In genomic region chr2:172908275-172908674, GRCh38 we compare ENCODE assay signal across 24 cellular contexts.
DNase-seq lines count a peak whose midpoint lies in the region; ATAC-seq lines count a peak whose summit lies in the region.
"Had no signal": no experiment of that assay in that cellular context is flagged by ENCODE, and none has a peak within 500 bp of the region (broad histone marks: within the 10 kb centered on the region; RNA-seq: fewer than 3 reads in every experiment).

No MANE protein-coding gene starts in this region.

- H3K27ac Mint-ChIP-seq in activated naive CD8-positive, alpha-beta T cell treated with anti-CD3 and anti-CD28 coated beads, Interleukin-2, amount 50 U/mL, for 24 hours, result no peak overlapping the region
- H3K27ac Mint-ChIP-seq in activated naive CD8-positive, alpha-beta T cell treated with anti-CD3 and anti-CD28 coated beads for 36 hours, result no peak overlapping the region
- no peak overlapping the region for H3K27ac Mint-ChIP-seq in stimulated activated effector memory CD8-positive, alpha-beta T cell treated with anti-CD3 and anti-CD28 coated beads, Interleukin-12 subunit alpha, Interleukin-12 subunit beta, amount 100 ng/mL, for 72 hours

- no peak overlapping the region for H3K4me3 Mint-ChIP-seq in activated naive CD8-positive, alpha-beta T cell treated with anti-CD3 and anti-CD28 coated beads, Interleukin-2, amount 50 U/mL, for 24 hours
- no peak overlapping the region for H3K4me3 Mint-ChIP-seq in activated naive CD8-positive, alpha-beta T cell treated with anti-CD3 and anti-CD28 coated beads for 36 hours
- no peak overlapping the region for H3K4me3 Mint-ChIP-seq in stimulated activated effector memory CD8-positive, alpha-beta T cell treated with anti-CD3 and anti-CD28 coated beads, Interleukin-12 subunit alpha, Interleukin-12 subunit beta, amount 100 ng/mL, for 72 hours

- H3K4me1 Mint-ChIP-seq in activated naive CD8-positive, alpha-beta T cell treated with anti-CD3 and anti-CD28 coated beads, Interleukin-2, amount 50 U/mL, for 24 hours, result peaks cover 12% of the 10 kb centered on the region
- H3K4me1 Mint-ChIP-seq in activated naive CD8-positive, alpha-beta T cell treated with anti-CD3 and anti-CD28 coated beads for 36 hours, result peaks cover 8% of the 10 kb centered on the region
- H3K4me1 Mint-ChIP-seq in stimulated activated effector memory CD8-positive, alpha-beta T cell treated with anti-CD3 and anti-CD28 coated beads, Interleukin-12 subunit alpha, Interleukin-12 subunit beta, amount 100 ng/mL, for 72 hours, result no peaks in the 10 kb centered on the region

- no peaks in the 10 kb centered on the region for H3K9me3 Mint-ChIP-seq in activated naive CD8-positive, alpha-beta T cell treated with anti-CD3 and anti-CD28 coated beads, Interleukin-2, amount 50 U/mL, for 24 hours
- H3K9me3 Mint-ChIP-seq in activated naive CD8-positive, alpha-beta T cell treated with anti-CD3 and anti-CD28 coated beads for 36 hours, result no peaks in the 10 kb centered on the region
- H3K9me3 Mint-ChIP-seq in stimulated activated effector memory CD8-positive, alpha-beta T cell treated with anti-CD3 and anti-CD28 coated beads, Interleukin-12 subunit alpha, Interleukin-12 subunit beta, amount 100 ng/mL, for 72 hours, result no peaks in the 10 kb centered on the region

- H3K27me3 Mint-ChIP-seq in activated naive CD8-positive, alpha-beta T cell treated with anti-CD3 and anti-CD28 coated beads, Interleukin-2, amount 50 U/mL, for 24 hours, result no peaks in the 10 kb centered on the region
- H3K27me3 Mint-ChIP-seq in activated naive CD8-positive, alpha-beta T cell treated with anti-CD3 and anti-CD28 coated beads for 36 hours, result no peaks in the 10 kb centered on the region

- ATAC-seq in activated naive CD8-positive, alpha-beta T cell treated with anti-CD3 and anti-CD28 coated beads, Interleukin-2, amount 50 U/mL, for 24 hours, result peak; percentile 34
- ATAC-seq in GM19463 (IDR thresholded peaks at IDR 0.05; ENCODE audit: unreplicated experiment) (peak; percentile 36), HG03457 (IDR thresholded peaks at IDR 0.05; ENCODE audit: unreplicated experiment) (no peak), HG03159 (IDR thresholded peaks at IDR 0.05; ENCODE audit: unreplicated experiment) (no peak)
- peak; percentile 44 for ATAC-seq in stimulated activated effector memory CD8-positive, alpha-beta T cell treated with anti-CD3 and anti-CD28 coated beads, Interleukin-12 subunit alpha, Interleukin-12 subunit beta, amount 100 ng/mL, for 72 hours
- ATAC-seq: PC-3, Right ventricle myocardium inferior, SK-N-SH treated with all-trans-retinoic acid at 6 μM for 48 hours had no signal

- no peaks in the 10 kb centered on the region for H3K36me3 Mint-ChIP-seq in activated naive CD8-positive, alpha-beta T cell treated with anti-CD3 and anti-CD28 coated beads, Interleukin-2, amount 50 U/mL, for 24 hours (ENCODE audit: low read depth)
- H3K36me3 Mint-ChIP-seq in activated naive CD8-positive, alpha-beta T cell treated with anti-CD3 and anti-CD28 coated beads for 36 hours, result no peaks in the 10 kb centered on the region
- H3K36me3 Mint-ChIP-seq in stimulated activated effector memory CD8-positive, alpha-beta T cell treated with anti-CD3 and anti-CD28 coated beads, Interleukin-12 subunit alpha, Interleukin-12 subunit beta, amount 100 ng/mL, for 72 hours, result no peaks in the 10 kb centered on the region

- DNase-seq in activated naive CD8-positive, alpha-beta T cell treated with anti-CD3 and anti-CD28 coated beads, Interleukin-2, amount 50 U/mL, for 24 hours, result no peak
- no peak for DNase-seq in activated naive CD8-positive, alpha-beta T cell treated with anti-CD3 and anti-CD28 coated beads for 36 hours
- peak; percentile 13 for DNase-seq in M059J (ENCODE audit: low read depth)
- DNase-seq in stimulated activated effector memory CD8-positive, alpha-beta T cell treated with anti-CD3 and anti-CD28 coated beads, Interleukin-12 subunit alpha, Interleukin-12 subunit beta, amount 100 ng/mL, for 72 hours (ENCODE audit: low spot score in 2 of 2), result no peak
- no peak for DNase-seq in activated CD8-positive, alpha-beta memory T cell treated with anti-CD3 and anti-CD28 coated beads, Interleukin-2, amount 50 U/mL, for 48 hours
- DNase-seq: Calu3; DMS153; HCEC 1CT; KBM-7; MG63; NCI-H1105 treated with DMSO at 0.1 percent for 48 hours; NCI-H146; NCI-H2029; NCI-H446; NCI-H524 treated with DMSO at 0.1 percent for 48 hours; NCI-H774; NK-92 treated with Interleukin-12 subunit alpha and Interleukin-12 subunit beta, amount 100 ng/mL, for 24 hours; PC-3; SJCRH30 had no signal

Comparison
In these comparisons a context has a peak if more than half of its experiments do, and no peak if none do; other contexts are left out.
1. ATAC-seq: peak in activated naive CD8-positive, alpha-beta T cell treated with anti-CD3 and anti-CD28 coated beads, Interleukin-2, amount 50 U/mL, for 24 hours (single experiment), GM19463 (single experiment) and stimulated activated effector memory CD8-positive, alpha-beta T cell treated with anti-CD3 and anti-CD28 coated beads, Interleukin-12 subunit alpha, Interleukin-12 subunit beta, amount 100 ng/mL, for 72 hours (single experiment); none in HG03457 (single experiment) and HG03159 (single experiment).